In genomic region chr3:98645039-98645438, GRCh38 we compare ENCODE assay signal across 1 cellular context.
TF ChIP-seq lines count a peak whose summit lies in the region.

No MANE protein-coding gene starts in this region.

TF ChIP-seq in GM12878, 131 proteins besides CTCF, POLR2A, EP300 and RAD21 (continued from another document):
- TF ChIP-seq BCLAF1 (IDR thresholded peaks at IDR 0.05) (no peak), CEBPB (IDR thresholded peaks at IDR 0.05; ENCODE audit: borderline replicate concordance in 1 of 2, low read depth in 2 of 2, low read length in 2 of 2) (no peak), BACH1 (IDR thresholded peaks at IDR 0.05; ENCODE audit: borderline replicate concordance) (no peak), EED (IDR thresholded peaks at IDR 0.05; ENCODE audit: low read depth) (no peak), PML (IDR thresholded peaks at IDR 0.05; ENCODE audit: low read length) (no peak), HDAC6 (IDR thresholded peaks at IDR 0.05; ENCODE audit: unreplicated experiment) (no peak)
